ENCODE assay signal across 14 cellular contexts in the genomic region with DNA sequence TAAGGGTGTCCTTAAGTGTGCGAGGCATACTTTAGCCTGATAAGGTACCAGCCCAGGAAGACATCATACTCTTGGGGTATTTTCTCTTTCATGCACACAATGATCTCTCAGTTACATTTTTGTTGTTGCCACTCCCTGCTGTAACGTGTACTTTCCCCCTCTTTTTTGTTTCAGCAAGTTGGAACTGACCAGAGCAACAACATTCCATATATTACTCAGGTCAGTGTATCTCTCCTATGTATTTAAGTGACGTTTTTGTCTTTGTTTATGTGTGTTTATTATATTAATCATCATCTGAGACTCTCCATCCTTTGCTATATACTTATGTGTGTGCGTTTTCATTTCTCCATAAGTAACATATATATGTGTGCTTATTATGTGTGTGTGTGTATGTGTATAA.
DNase-seq lines count a peak whose midpoint lies in the region; ATAC-seq and TF ChIP-seq lines count a peak whose summit lies in the region.
"Had no signal": no experiment of that assay in that cellular context is flagged by ENCODE, and none has a peak within 500 bp of the region (broad histone marks: within the 10 kb centered on the region; RNA-seq: fewer than 3 reads in every experiment).

No MANE protein-coding gene starts in this region.

- no peak overlapping the region for H3K27ac ChIP-seq in RWPE1
- H3K27ac ChIP-seq: BLaER1 had no signal

- DNase-seq in HPDE6-E6E7 (ENCODE audit: extremely low spot score) (peak; percentile 41), RWPE1 (ENCODE audit: low spot score) (peak; percentile 15), epithelial cell of esophagus (ENCODE audit: low read depth) (peak; percentile 76), NCI-H2171 (lab: John Stamatoyannopoulos, UW) (no peak)
- DNase-seq: CD4-positive, alpha-beta memory T cell; DMS79 treated with DMSO at 0.1 percent for 48 hours; GF-D8; GOT3; H7; HFFc6 had no signal

- CTCF ChIA-PET in RWPE1 (lab: Yijun Ruan, JAX) = interaction anchor here (0.8 kb wide), 1 partner anchor 191 kb away, joined by 3 read pairs; no protein-coding TSS in a partner anchor

- TF ChIP-seq CTCF in RWPE1 (conservative IDR thresholded peaks at IDR 0.05; ENCODE audit: low read depth) = no peak
- no peak for TF ChIP-seq CTCF in epithelial cell of esophagus (IDR thresholded peaks at IDR 0.05; ENCODE audit: insufficient read depth, low read depth, low read length, missing control alignments)

- no peak for ATAC-seq in HG03135 (IDR thresholded peaks at IDR 0.05; ENCODE audit: unreplicated experiment)
- no peak for ATAC-seq in GM21576 (IDR thresholded peaks at IDR 0.05; ENCODE audit: unreplicated experiment)
- ATAC-seq: HCT116 had no signal

- POLR2A ChIA-PET in RWPE1 (lab: Yijun Ruan, JAX; ENCODE audit: low non-redundant PET) = no interaction called here

- H3K4me3 ChIP-seq in epithelial cell of esophagus (ENCODE audit: low read length) = no peak overlapping the region
- H3K4me3 ChIP-seq: BLaER1 had no signal
